ENCODE assay signal across 2 cellular contexts in the genomic region with DNA sequence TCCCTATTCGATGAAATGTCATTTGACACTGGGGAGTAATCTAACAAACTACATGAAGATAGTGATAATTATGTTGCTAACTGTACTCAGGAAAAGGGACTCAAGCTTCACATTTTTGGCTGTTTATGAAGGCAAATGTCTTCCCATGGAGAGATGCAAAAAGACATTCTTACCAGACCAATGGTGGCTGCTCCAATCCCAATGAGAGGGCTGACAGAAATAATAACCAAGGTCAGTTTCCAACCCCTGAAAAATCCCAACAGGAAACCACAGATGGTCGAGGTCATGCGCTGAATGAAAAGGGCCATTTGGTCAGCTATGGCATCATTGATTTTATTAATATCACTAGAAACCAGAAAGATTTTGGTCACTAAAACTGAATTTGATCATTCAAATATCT.
TF ChIP-seq lines count a peak whose summit lies in the region.

No MANE protein-coding gene starts in this region.

TF ChIP-seq in liver, 16 proteins besides CTCF, POLR2A, EP300 and RAD21 (continued from another document):
- TF ChIP-seq, protein P1, sequence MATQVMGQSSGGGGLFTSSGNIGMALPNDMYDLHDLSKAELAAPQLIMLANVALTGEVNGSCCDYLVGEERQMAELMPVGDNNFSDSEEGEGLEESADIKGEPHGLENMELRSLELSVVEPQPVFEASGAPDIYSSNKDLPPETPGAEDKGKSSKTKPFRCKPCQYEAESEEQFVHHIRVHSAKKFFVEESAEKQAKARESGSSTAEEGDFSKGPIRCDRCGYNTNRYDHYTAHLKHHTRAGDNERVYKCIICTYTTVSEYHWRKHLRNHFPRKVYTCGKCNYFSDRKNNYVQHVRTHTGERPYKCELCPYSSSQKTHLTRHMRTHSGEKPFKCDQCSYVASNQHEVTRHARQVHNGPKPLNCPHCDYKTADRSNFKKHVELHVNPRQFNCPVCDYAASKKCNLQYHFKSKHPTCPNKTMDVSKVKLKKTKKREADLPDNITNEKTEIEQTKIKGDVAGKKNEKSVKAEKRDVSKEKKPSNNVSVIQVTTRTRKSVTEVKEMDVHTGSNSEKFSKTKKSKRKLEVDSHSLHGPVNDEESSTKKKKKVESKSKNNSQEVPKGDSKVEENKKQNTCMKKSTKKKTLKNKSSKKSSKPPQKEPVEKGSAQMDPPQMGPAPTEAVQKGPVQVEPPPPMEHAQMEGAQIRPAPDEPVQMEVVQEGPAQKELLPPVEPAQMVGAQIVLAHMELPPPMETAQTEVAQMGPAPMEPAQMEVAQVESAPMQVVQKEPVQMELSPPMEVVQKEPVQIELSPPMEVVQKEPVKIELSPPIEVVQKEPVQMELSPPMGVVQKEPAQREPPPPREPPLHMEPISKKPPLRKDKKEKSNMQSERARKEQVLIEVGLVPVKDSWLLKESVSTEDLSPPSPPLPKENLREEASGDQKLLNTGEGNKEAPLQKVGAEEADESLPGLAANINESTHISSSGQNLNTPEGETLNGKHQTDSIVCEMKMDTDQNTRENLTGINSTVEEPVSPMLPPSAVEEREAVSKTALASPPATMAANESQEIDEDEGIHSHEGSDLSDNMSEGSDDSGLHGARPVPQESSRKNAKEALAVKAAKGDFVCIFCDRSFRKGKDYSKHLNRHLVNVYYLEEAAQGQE (IDR thresholded peaks at IDR 0.05), result no peak
- TF ChIP-seq NR2F2 (IDR thresholded peaks at IDR 0.05), result no peak
- no peak for TF ChIP-seq GABPA (IDR thresholded peaks at IDR 0.05 in 1 of 2, conservative IDR thresholded peaks at IDR 0.05 in 1 of 2)
- TF ChIP-seq ZBTB33 (IDR thresholded peaks at IDR 0.05), result no peak
- no peak for TF ChIP-seq TAF1 (conservative IDR thresholded peaks at IDR 0.05)
- no peak for TF ChIP-seq EGR1 (IDR thresholded peaks at IDR 0.05; ENCODE audit: low read depth in 2 of 2)
- TF ChIP-seq RXRA (IDR thresholded peaks at IDR 0.05), result no peak
- no peak for TF ChIP-seq HNF4G (IDR thresholded peaks at IDR 0.05)
- no peak for TF ChIP-seq MAX (IDR thresholded peaks at IDR 0.05)

TF ChIP-seq in HepG2, 621 proteins besides CTCF, POLR2A, EP300 and RAD21 (continued from another document):
- TF ChIP-seq, protein P2, sequence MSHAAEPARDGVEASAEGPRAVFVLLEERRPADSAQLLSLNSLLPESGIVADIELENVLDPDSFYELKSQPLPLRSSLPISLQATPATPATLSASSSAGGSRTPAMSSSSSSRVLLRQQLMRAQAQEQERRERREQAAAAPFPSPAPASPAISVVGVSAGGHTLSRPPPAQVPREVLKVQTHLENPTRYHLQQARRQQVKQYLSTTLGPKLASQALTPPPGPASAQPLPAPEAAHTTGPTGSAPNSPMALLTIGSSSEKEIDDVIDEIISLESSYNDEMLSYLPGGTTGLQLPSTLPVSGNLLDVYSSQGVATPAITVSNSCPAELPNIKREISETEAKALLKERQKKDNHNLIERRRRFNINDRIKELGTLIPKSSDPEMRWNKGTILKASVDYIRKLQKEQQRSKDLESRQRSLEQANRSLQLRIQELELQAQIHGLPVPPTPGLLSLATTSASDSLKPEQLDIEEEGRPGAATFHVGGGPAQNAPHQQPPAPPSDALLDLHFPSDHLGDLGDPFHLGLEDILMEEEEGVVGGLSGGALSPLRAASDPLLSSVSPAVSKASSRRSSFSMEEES (CRISPR knock-in tag; IDR thresholded peaks at IDR 0.05), result no peak
- TF ChIP-seq GLMP (CRISPR knock-in tag; IDR thresholded peaks at IDR 0.05; ENCODE audit: borderline replicate concordance), result no peak
- TF ChIP-seq TBX2 (CRISPR knock-in tag; IDR thresholded peaks at IDR 0.05; ENCODE audit: borderline replicate concordance), result no peak
- TF ChIP-seq RCOR2 (CRISPR knock-in tag; IDR thresholded peaks at IDR 0.05), result no peak
- no peak for TF ChIP-seq IRF9 (CRISPR knock-in tag; IDR thresholded peaks at IDR 0.05; ENCODE audit: borderline replicate concordance)
- no peak for TF ChIP-seq NRL (CRISPR knock-in tag; IDR thresholded peaks at IDR 0.05; ENCODE audit: borderline replicate concordance)
- TF ChIP-seq ZNF816 (CRISPR knock-in tag; IDR thresholded peaks at IDR 0.05; ENCODE audit: borderline replicate concordance), result no peak
- TF ChIP-seq ZNF552 (CRISPR knock-in tag; IDR thresholded peaks at IDR 0.05; ENCODE audit: borderline replicate concordance), result no peak
- TF ChIP-seq CHCHD3 (CRISPR knock-in tag; IDR thresholded peaks at IDR 0.05), result no peak
- TF ChIP-seq POLR2AphosphoS5 (IDR thresholded peaks at IDR 0.05; ENCODE audit: low read depth, low read length), result no peak
- TF ChIP-seq, protein P3, sequence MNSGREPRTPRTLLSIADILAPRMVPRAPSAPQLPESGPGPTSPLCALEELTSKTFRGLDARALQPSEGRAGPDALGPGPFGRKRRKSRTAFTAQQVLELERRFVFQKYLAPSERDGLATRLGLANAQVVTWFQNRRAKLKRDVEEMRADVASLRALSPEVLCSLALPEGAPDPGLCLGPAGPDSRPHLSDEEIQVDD (CRISPR knock-in tag; IDR thresholded peaks at IDR 0.05; ENCODE audit: borderline replicate concordance), result no peak
